ENCODE assay signal across 9 cellular contexts in the genomic region with DNA sequence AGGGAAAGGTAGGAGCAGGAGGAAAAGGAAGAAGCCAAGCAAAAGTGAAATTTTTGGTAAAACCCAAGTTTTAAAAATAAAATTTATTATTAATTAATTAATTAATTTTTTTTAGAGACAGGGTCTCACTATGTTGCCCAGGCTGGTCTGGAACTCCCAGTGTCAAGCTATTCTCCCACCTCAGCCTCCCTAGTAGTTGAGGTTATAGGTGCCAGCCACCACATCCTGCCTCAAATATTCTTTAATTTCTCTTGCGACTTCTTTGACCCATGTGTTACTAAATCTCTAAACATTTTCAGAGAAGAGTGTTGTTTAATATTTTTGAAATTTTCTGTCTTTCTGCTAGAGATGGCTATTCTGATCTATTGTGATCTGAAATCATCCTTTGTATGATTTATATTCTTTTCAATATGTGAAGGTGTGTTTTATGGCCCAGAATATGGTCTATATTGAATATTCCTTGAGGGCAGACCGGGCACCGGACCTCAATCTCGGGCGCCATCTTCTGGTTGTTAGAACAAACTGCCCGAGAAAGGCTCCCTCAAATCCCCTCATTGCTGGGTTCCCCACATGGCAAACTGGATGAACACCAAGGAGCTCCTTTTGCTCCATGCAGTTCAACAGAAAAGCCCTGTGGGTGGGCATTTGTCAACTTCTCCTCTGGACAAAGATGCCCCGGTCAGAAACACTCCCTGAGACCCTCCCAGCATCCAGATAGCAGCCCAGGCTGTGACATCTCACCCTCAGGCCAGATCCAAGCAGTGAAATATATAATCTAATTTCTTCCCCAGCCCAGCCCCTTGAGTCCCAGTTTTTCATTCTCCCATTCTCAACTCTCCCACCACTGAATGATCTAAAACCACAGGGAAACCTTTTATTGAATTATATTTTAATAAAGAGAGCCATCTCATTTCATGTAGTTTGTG.
A peak's percentile ranks its signal among the peaks of the same experiment; 100 is the strongest.
DNase-seq lines count a peak whose midpoint lies in the region; ATAC-seq, FAIRE-seq and TF ChIP-seq lines count a peak whose summit lies in the region.
"Had no signal": no experiment of that assay in that cellular context is flagged by ENCODE, and none has a peak within 500 bp of the region (broad histone marks: within the 10 kb centered on the region; RNA-seq: fewer than 3 reads in every experiment).

No MANE protein-coding gene starts in this region.

- H3K4me1 Mint-ChIP-seq in CD4-positive, alpha-beta T cell (ENCODE audit: low read depth), result no peaks in the 10 kb centered on the region
- H3K4me1 Mint-ChIP-seq in WTC11, result no peaks in the 10 kb centered on the region
- no peaks in the 10 kb centered on the region for H3K4me1 Mint-ChIP-seq in endothelial cell (ENCODE audit: unreplicated experiment)
- peaks cover 0 to 2% (median 0%) of the 10 kb centered on the region in 4 donors for H3K4me1 Mint-ChIP-seq in naive thymus-derived CD8-positive, alpha-beta T cell

- peaks cover 7% of the 10 kb centered on the region for H3K27me3 ChIP-seq in CD4-positive, alpha-beta T cell (ENCODE audit: control insufficient read depth, insufficient read depth, low read length)

- no peaks in the 10 kb centered on the region for H3K9me3 Mint-ChIP-seq in CD4-positive, alpha-beta T cell
- H3K9me3 Mint-ChIP-seq in WTC11, result no peaks in the 10 kb centered on the region
- H3K9me3 Mint-ChIP-seq in endothelial cell (ENCODE audit: unreplicated experiment), result no peaks in the 10 kb centered on the region
- no peaks in the 10 kb centered on the region for H3K9me3 Mint-ChIP-seq in naive thymus-derived CD8-positive, alpha-beta T cell

- CTCF ChIA-PET in CD4-positive, alpha-beta T cell (lab: Charles Lee), result interaction anchor here (0.7 kb wide), 1 partner anchor 209 kb away, joined by 3 read pairs; no protein-coding TSS in a partner anchor
- CTCF ChIA-PET in WTC11 (lab: Charles Lee), result interaction anchor here (0.5 to 3.1 kb wide), 54 partner anchors 9 to 1369 kb away, joined by 3 to 25 read pairs (median 4); partner anchors contain the start of genes ASCL4 and PRDM4

- H3K27ac Mint-ChIP-seq in CD4-positive, alpha-beta T cell, result no peak overlapping the region
- H3K27ac Mint-ChIP-seq in WTC11, result no peak overlapping the region
- H3K27ac Mint-ChIP-seq in endothelial cell (ENCODE audit: unreplicated experiment), result no peak overlapping the region
- no peak overlapping the region for H3K27ac Mint-ChIP-seq in naive thymus-derived CD8-positive, alpha-beta T cell

- TF ChIP-seq CTCF in CD4-positive, alpha-beta T cell (IDR thresholded peaks at IDR 0.05), result peak; percentile 37
- TF ChIP-seq CTCF in WTC11 (IDR thresholded peaks at IDR 0.05) (peak; percentile 51; the same call in 1 of the 2 replicates), endothelial cell (IDR thresholded peaks at IDR 0.05; ENCODE audit: unreplicated experiment) (peak; percentile 74)

- no peak overlapping the region for H3K4me3 Mint-ChIP-seq in CD4-positive, alpha-beta T cell
- H3K4me3 Mint-ChIP-seq in WTC11, result no peak overlapping the region
- H3K4me3 Mint-ChIP-seq in endothelial cell (ENCODE audit: unreplicated experiment), result no peak overlapping the region
- no peak overlapping the region for H3K4me3 Mint-ChIP-seq in naive thymus-derived CD8-positive, alpha-beta T cell

- FAIRE-seq in urothelium cell line (lab: Jason Lieb, UNC), result no peak

- peak in 6 of 10 experiments; percentile 4 to 37 (median 10) for DNase-seq in CD4-positive, alpha-beta T cell
- peak; percentile 25 for DNase-seq in GM19240 (ENCODE audit: insufficient read length, low spot score)
- peak; percentile 37 for DNase-seq in NCI-H2029 (lab: John Stamatoyannopoulos, UW)
- DNase-seq in WTC11 (ENCODE audit: low spot score), result peak; percentile 62
- peak; percentile 71 for DNase-seq in endothelial cell (ENCODE audit: low spot score)
- peak in 6 of 10 donors; percentile 17 to 29 (median 21) for DNase-seq in naive thymus-derived CD8-positive, alpha-beta T cell
- peak; percentile 57 for DNase-seq in urothelium cell line (ENCODE audit: low spot score)

- POLR2A ChIA-PET in CD4-positive, alpha-beta T cell (lab: Charles Lee), result no interaction called here
- POLR2A ChIA-PET in WTC11 (lab: Charles Lee), result interaction anchor here (0.5 kb wide), 1 partner anchor 240 kb away, joined by 3 read pairs; no protein-coding TSS in a partner anchor
- POLR2A ChIA-PET in naive thymus-derived CD8-positive, alpha-beta T cell (lab: Charles Lee), result no interaction called here

- no peak overlapping the region for H3K27ac ChIP-seq in CD4-positive, alpha-beta T cell (ENCODE audit: low read depth, low read length)
- H3K27ac ChIP-seq: SK-N-MC had no signal

- no peak for ATAC-seq in CD4-positive, alpha-beta T cell (ENCODE audit: poor library complexity)
- ATAC-seq in WTC11 (peak; percentile 89), GM21576 (IDR thresholded peaks at IDR 0.05; ENCODE audit: unreplicated experiment) (no peak)
- peak in 1 of 2 donors; percentile 47 for ATAC-seq in naive thymus-derived CD8-positive, alpha-beta T cell

- intact Hi-C loops in CD4-positive, alpha-beta T cell (cut with DNase I, micrococcal nuclease), result loop anchor here (1.0 to 5.0 kb wide), 2 partner anchors 208 to 209 kb away; no protein-coding TSS in a partner anchor

- no peaks in the 10 kb centered on the region for H3K9me3 ChIP-seq in CD4-positive, alpha-beta T cell (ENCODE audit: control insufficient read depth, low read length)

- H3K36me3 Mint-ChIP-seq in CD4-positive, alpha-beta T cell (ENCODE audit: low read depth), result no peaks in the 10 kb centered on the region
- H3K36me3 Mint-ChIP-seq in WTC11 (no peaks in the 10 kb centered on the region), endothelial cell (ENCODE audit: low read depth, unreplicated experiment) (no peaks in the 10 kb centered on the region)
- no peaks in the 10 kb centered on the region for H3K36me3 Mint-ChIP-seq in naive thymus-derived CD8-positive, alpha-beta T cell

- peaks cover 53% of the 10 kb centered on the region for H3K27me3 Mint-ChIP-seq in CD4-positive, alpha-beta T cell
- H3K27me3 Mint-ChIP-seq in WTC11 (ENCODE audit: low read depth), result no peaks in the 10 kb centered on the region; the same call in 1 of the 2 replicates
- H3K27me3 Mint-ChIP-seq in endothelial cell (ENCODE audit: unreplicated experiment), result no peaks in the 10 kb centered on the region
- H3K27me3 Mint-ChIP-seq in naive thymus-derived CD8-positive, alpha-beta T cell, result peaks cover 9 to 26% (median 12%) of the 10 kb centered on the region in 5 donors

TF ChIP-seq in WTC11, 78 proteins besides CTCF, POLR2A, EP300 and RAD21 (continues in another document):
- TF ChIP-seq KAT7 (CRISPR knock-in tag; IDR thresholded peaks at IDR 0.05; ENCODE audit: borderline replicate concordance), result no peak
- TF ChIP-seq ZNF317 (CRISPR knock-in tag; IDR thresholded peaks at IDR 0.05; ENCODE audit: borderline replicate concordance, low read depth), result no peak
- no peak for TF ChIP-seq TCF7 (CRISPR knock-in tag; IDR thresholded peaks at IDR 0.05; ENCODE audit: low read depth)
- no peak for TF ChIP-seq CREM (CRISPR knock-in tag; IDR thresholded peaks at IDR 0.05)
- TF ChIP-seq TP53 (CRISPR knock-in tag; IDR thresholded peaks at IDR 0.05), result no peak
- no peak for TF ChIP-seq FOXJ3 (CRISPR knock-in tag; IDR thresholded peaks at IDR 0.05; ENCODE audit: borderline replicate concordance)
- TF ChIP-seq, protein P1, sequence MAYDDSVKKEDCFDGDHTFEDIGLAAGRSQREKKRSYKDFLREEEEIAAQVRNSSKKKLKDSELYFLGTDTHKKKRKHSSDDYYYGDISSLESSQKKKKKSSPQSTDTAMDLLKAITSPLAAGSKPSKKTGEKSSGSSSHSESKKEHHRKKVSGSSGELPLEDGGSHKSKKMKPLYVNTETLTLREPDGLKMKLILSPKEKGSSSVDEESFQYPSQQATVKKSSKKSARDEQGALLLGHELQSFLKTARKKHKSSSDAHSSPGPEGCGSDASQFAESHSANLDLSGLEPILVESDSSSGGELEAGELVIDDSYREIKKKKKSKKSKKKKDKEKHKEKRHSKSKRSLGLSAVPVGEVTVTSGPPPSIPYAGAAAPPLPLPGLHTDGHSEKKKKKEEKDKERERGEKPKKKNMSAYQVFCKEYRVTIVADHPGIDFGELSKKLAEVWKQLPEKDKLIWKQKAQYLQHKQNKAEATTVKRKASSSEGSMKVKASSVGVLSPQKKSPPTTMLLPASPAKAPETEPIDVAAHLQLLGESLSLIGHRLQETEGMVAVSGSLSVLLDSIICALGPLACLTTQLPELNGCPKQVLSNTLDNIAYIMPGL (CRISPR knock-in tag; IDR thresholded peaks at IDR 0.05), result no peak
- TF ChIP-seq, protein P2, sequence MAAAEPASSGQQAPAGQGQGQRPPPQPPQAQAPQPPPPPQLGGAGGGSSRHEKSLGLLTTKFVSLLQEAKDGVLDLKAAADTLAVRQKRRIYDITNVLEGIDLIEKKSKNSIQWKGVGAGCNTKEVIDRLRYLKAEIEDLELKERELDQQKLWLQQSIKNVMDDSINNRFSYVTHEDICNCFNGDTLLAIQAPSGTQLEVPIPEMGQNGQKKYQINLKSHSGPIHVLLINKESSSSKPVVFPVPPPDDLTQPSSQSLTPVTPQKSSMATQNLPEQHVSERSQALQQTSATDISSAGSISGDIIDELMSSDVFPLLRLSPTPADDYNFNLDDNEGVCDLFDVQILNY (CRISPR knock-in tag; IDR thresholded peaks at IDR 0.05), result no peak
- TF ChIP-seq NFATC4 (CRISPR knock-in tag; IDR thresholded peaks at IDR 0.05), result no peak
- TF ChIP-seq ZNF219 (CRISPR knock-in tag; IDR thresholded peaks at IDR 0.05; ENCODE audit: borderline replicate concordance), result no peak
- TF ChIP-seq ZNF232 (CRISPR knock-in tag; IDR thresholded peaks at IDR 0.05), result no peak
- TF ChIP-seq, protein P3, sequence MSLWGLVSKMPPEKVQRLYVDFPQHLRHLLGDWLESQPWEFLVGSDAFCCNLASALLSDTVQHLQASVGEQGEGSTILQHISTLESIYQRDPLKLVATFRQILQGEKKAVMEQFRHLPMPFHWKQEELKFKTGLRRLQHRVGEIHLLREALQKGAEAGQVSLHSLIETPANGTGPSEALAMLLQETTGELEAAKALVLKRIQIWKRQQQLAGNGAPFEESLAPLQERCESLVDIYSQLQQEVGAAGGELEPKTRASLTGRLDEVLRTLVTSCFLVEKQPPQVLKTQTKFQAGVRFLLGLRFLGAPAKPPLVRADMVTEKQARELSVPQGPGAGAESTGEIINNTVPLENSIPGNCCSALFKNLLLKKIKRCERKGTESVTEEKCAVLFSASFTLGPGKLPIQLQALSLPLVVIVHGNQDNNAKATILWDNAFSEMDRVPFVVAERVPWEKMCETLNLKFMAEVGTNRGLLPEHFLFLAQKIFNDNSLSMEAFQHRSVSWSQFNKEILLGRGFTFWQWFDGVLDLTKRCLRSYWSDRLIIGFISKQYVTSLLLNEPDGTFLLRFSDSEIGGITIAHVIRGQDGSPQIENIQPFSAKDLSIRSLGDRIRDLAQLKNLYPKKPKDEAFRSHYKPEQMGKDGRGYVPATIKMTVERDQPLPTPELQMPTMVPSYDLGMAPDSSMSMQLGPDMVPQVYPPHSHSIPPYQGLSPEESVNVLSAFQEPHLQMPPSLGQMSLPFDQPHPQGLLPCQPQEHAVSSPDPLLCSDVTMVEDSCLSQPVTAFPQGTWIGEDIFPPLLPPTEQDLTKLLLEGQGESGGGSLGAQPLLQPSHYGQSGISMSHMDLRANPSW (CRISPR knock-in tag; conservative IDR thresholded peaks at IDR 0.05; ENCODE audit: low read depth), result no peak
- no peak for TF ChIP-seq SP1 (CRISPR knock-in tag; conservative IDR thresholded peaks at IDR 0.05)

Comparison
In these comparisons a context has a peak if more than half of its experiments do, and no peak if none do; other contexts are left out.
1. DNase-seq: peak in every context shown above with its lines; median percentile 71 in endothelial cell; 62 in WTC11; 57 in urothelium cell line; 37 in NCI-H2029; 25 in GM19240; 21 in naive thymus-derived CD8-positive, alpha-beta T cell; 10 in CD4-positive, alpha-beta T cell.